ENCODE assay signal across 1 cellular context in the genomic region with DNA sequence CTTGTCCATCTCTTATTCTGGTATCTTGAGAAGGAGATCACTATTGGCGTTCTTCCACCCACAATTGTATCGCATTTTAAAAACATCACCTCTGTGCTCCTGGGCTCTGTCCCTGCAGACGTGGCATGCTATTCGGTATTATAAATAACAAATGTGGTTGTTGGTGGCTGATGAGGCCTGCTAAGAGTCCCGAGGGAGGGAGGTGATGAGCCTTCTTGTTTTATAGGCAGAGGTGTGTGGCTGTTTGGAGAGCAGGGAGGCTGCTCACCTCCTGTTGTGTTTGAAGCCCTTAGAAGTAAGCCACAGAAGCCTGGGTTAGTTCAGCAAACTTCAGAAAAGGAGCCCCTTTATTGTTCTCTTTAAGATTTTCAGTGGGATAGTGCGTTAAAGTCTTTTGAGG.
TF ChIP-seq lines count a peak whose summit lies in the region.

No MANE protein-coding gene starts in this region.

TF ChIP-seq in GM23338, 12 proteins besides CTCF, POLR2A, EP300 and RAD21 (continued from another document):
- TF ChIP-seq, protein P1, sequence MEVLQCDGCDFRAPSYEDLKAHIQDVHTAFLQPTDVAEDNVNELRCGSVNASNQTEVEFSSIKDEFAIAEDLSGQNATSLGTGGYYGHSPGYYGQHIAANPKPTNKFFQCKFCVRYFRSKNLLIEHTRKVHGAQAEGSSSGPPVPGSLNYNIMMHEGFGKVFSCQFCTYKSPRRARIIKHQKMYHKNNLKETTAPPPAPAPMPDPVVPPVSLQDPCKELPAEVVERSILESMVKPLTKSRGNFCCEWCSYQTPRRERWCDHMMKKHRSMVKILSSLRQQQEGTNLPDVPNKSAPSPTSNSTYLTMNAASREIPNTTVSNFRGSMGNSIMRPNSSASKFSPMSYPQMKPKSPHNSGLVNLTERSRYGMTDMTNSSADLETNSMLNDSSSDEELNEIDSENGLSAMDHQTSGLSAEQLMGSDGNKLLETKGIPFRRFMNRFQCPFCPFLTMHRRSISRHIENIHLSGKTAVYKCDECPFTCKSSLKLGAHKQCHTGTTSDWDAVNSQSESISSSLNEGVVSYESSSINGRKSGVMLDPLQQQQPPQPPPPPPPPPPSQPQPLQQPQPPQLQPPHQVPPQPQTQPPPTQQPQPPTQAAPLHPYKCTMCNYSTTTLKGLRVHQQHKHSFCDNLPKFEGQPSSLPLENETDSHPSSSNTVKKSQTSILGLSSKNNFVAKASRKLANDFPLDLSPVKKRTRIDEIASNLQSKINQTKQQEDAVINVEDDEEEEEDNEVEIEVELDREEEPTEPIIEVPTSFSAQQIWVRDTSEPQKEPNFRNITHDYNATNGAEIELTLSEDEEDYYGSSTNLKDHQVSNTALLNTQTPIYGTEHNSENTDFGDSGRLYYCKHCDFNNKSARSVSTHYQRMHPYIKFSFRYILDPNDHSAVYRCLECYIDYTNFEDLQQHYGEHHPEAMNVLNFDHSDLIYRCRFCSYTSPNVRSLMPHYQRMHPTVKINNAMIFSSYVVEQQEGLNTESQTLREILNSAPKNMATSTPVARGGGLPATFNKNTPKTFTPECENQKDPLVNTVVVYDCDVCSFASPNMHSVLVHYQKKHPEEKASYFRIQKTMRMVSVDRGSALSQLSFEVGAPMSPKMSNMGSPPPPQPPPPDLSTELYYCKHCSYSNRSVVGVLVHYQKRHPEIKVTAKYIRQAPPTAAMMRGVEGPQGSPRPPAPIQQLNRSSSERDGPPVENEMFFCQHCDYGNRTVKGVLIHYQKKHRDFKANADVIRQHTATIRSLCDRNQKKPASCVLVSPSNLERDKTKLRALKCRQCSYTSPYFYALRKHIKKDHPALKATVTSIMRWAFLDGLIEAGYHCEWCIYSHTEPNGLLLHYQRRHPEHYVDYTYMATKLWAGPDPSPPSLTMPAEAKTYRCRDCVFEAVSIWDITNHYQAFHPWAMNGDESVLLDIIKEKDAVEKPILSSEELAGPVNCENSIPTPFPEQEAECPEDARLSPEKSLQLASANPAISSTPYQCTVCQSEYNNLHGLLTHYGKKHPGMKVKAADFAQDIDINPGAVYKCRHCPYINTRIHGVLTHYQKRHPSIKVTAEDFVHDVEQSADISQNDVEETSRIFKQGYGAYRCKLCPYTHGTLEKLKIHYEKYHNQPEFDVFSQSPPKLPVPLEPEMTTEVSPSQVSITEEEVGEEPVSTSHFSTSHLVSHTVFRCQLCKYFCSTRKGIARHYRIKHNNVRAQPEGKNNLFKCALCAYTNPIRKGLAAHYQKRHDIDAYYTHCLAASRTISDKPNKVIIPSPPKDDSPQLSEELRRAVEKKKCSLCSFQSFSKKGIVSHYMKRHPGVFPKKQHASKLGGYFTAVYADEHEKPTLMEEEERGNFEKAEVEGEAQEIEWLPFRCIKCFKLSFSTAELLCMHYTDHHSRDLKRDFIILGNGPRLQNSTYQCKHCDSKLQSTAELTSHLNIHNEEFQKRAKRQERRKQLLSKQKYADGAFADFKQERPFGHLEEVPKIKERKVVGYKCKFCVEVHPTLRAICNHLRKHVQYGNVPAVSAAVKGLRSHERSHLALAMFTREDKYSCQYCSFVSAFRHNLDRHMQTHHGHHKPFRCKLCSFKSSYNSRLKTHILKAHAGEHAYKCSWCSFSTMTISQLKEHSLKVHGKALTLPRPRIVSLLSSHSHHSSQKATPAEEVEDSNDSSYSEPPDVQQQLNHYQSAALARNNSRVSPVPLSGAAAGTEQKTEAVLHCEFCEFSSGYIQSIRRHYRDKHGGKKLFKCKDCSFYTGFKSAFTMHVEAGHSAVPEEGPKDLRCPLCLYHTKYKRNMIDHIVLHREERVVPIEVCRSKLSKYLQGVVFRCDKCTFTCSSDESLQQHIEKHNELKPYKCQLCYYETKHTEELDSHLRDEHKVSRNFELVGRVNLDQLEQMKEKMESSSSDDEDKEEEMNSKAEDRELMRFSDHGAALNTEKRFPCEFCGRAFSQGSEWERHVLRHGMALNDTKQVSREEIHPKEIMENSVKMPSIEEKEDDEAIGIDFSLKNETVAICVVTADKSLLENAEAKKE (CRISPR knock-in tag; IDR thresholded peaks at IDR 0.05): no peak
- TF ChIP-seq, protein P2, sequence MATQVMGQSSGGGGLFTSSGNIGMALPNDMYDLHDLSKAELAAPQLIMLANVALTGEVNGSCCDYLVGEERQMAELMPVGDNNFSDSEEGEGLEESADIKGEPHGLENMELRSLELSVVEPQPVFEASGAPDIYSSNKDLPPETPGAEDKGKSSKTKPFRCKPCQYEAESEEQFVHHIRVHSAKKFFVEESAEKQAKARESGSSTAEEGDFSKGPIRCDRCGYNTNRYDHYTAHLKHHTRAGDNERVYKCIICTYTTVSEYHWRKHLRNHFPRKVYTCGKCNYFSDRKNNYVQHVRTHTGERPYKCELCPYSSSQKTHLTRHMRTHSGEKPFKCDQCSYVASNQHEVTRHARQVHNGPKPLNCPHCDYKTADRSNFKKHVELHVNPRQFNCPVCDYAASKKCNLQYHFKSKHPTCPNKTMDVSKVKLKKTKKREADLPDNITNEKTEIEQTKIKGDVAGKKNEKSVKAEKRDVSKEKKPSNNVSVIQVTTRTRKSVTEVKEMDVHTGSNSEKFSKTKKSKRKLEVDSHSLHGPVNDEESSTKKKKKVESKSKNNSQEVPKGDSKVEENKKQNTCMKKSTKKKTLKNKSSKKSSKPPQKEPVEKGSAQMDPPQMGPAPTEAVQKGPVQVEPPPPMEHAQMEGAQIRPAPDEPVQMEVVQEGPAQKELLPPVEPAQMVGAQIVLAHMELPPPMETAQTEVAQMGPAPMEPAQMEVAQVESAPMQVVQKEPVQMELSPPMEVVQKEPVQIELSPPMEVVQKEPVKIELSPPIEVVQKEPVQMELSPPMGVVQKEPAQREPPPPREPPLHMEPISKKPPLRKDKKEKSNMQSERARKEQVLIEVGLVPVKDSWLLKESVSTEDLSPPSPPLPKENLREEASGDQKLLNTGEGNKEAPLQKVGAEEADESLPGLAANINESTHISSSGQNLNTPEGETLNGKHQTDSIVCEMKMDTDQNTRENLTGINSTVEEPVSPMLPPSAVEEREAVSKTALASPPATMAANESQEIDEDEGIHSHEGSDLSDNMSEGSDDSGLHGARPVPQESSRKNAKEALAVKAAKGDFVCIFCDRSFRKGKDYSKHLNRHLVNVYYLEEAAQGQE (IDR thresholded peaks at IDR 0.05; ENCODE audit: unreplicated experiment): no peak
- no peak for TF ChIP-seq EZH2phosphoT487 (IDR thresholded peaks at IDR 0.05; ENCODE audit: unreplicated experiment)
- no peak for TF ChIP-seq NANOG (IDR thresholded peaks at IDR 0.05; ENCODE audit: borderline replicate concordance)
- TF ChIP-seq POLR2AphosphoS5 (IDR thresholded peaks at IDR 0.05; ENCODE audit: low read depth): no peak
- TF ChIP-seq JUNB (IDR thresholded peaks at IDR 0.05; ENCODE audit: unreplicated experiment): no peak
